Comparison of ENCODE assay signal across 14 cellular contexts in genomic region chr20:36851490-36851889, GRCh38. TPM values are rescaled to one million over a fixed set of nuclear protein-coding genes. Genes with fewer than 3 reads are reported as not detected.
DNase-seq lines count a peak whose midpoint lies in the region; ATAC-seq, FAIRE-seq and TF ChIP-seq lines count a peak whose summit lies in the region.
"Had no signal": no experiment of that assay in that cellular context is flagged by ENCODE, and none has a peak within 500 bp of the region (broad histone marks: within the 10 kb centered on the region; RNA-seq: fewer than 3 reads in every experiment).

No MANE protein-coding gene starts in this region.

- H3K4me2 ChIP-seq in A549 (no peak overlapping the region), OCI-LY7 (ENCODE audit: low read length) (0 out of 2 replicates have a peak overlapping the region, but pooled peaks have one; percentile 35)

- no peaks in the 10 kb centered on the region for H3K27me3 ChIP-seq in gastroesophageal sphincter
- H3K27me3 ChIP-seq in HAP-1 (ENCODE audit: low read depth), result no peaks in the 10 kb centered on the region
- H3K27me3 ChIP-seq: brain microvascular endothelial cell had no signal

- H3K9me2 ChIP-seq in OCI-LY7 (ENCODE audit: insufficient read depth, low read length), result no peaks in the 10 kb centered on the region

- CTCF ChIA-PET in A549 (lab: Yijun Ruan, JAX), result interaction anchor here (1.0 to 1.4 kb wide), 3 partner anchors 15 to 35 kb away, joined by 3 to 6 read pairs (median 5); no protein-coding TSS in a partner anchor
- CTCF ChIA-PET in OCI-LY7 (lab: Charles Lee; ENCODE audit: unreplicated experiment), result no interaction called here

- DNase-seq in A549 (ENCODE audit: low read depth in 1 of 2, low spot score in 1 of 2) (no peak), OCI-LY7 (ENCODE audit: low spot score) (no peak), HAP-1 (ENCODE audit: low spot score in 2 of 2) (no peak), OCI-M1 (lab: John Stamatoyannopoulos, UW) (no peak)
- DNase-seq in activated CD8-positive, alpha-beta memory T cell treated with anti-CD3 and anti-CD28 coated beads, Interleukin-2, amount 50 U/mL, for 4 hours, result no peak
- DNase-seq: activated T-cell treated with anti-CD3 and anti-CD28 coated beads, Interleukin-2, amount 50 U/mL, for 24 hours; brain microvascular endothelial cell; NCI-H2171 had no signal

- POLR2A ChIA-PET in A549 (lab: Yijun Ruan, JAX) (no interaction called here), OCI-LY7 (lab: Charles Lee) (interaction anchor here (1.4 kb wide), 1 partner anchor 13 kb away, joined by 4 read pairs; no protein-coding TSS in a partner anchor)

- ATAC-seq in A549, result no peak
- no peak for ATAC-seq in gastroesophageal sphincter
- ATAC-seq in HG03095 (IDR thresholded peaks at IDR 0.05; ENCODE audit: unreplicated experiment), result no peak

- 99% methylated on average over 2 of the region's 2 CpGs for WGBS in A549 (ENCODE audit: missing lambda C conversion rate)
- 37 to 62% methylated on average over 2 of the region's 2 CpGs for WGBS in gastroesophageal sphincter (ENCODE audit: low coverage in 1 of 2), 2 donors

- H2AFZ ChIP-seq in OCI-LY7 (ENCODE audit: low read length), result peak overlapping the region; percentile 40; the same call in 1 of the 2 replicates

- TF ChIP-seq RAD21 in A549 (conservative IDR thresholded peaks at IDR 0.05 in 1 of 2, IDR thresholded peaks at IDR 0.05 in 1 of 2), result no peak

- no peak overlapping the region for H3K4me3 ChIP-seq in A549
- no peak overlapping the region for H3K4me3 ChIP-seq in OCI-LY7 (ENCODE audit: low read depth, low read length, poor library complexity, severe bottlenecking)
- H3K4me3 ChIP-seq in gastroesophageal sphincter, result peak overlapping the region in 1 of 2 donors; percentile 31
- H3K4me3 ChIP-seq in skin epidermis, result no peak overlapping the region
- H3K4me3 ChIP-seq in HAP-1, result no peak overlapping the region

- H3K4me1 ChIP-seq in A549, result peaks cover 50% of the 10 kb centered on the region
- H3K4me1 ChIP-seq in OCI-LY7 (ENCODE audit: insufficient read depth, low read length, poor library complexity, severe bottlenecking), result peaks cover 52% of the 10 kb centered on the region
- H3K4me1 ChIP-seq in gastroesophageal sphincter, result peaks cover 23 to 91% (median 56%) of the 10 kb centered on the region in 3 donors
- H3K4me1 ChIP-seq in HAP-1, result peaks cover 10% of the 10 kb centered on the region

- no peak for FAIRE-seq in A549 (lab: Jason Lieb, UNC)
- FAIRE-seq: endothelial cell of umbilical vein had no signal

- TF ChIP-seq CTCF in A549 (IDR thresholded peaks at IDR 0.05) (no peak), OCI-LY7 (conservative IDR thresholded peaks at IDR 0.05; ENCODE audit: low read length) (no peak), gastroesophageal sphincter (IDR thresholded peaks at IDR 0.05) (no peak)

- TF ChIP-seq EP300 in A549 (IDR thresholded peaks at IDR 0.05) (no peak), gastroesophageal sphincter (IDR thresholded peaks at IDR 0.05) (no peak)

- H3K79me2 ChIP-seq in OCI-LY7 (ENCODE audit: insufficient read depth, low read depth, low read length), result no peaks in the 10 kb centered on the region

- no TSS peak for BruUV-seq in OCI-LY7 (replicated peaks; lab: Mats Ljungman, UMichigan)

- H3K36me3 ChIP-seq in OCI-LY7 (ENCODE audit: insufficient read depth, low read length), result peaks cover 7% of the 10 kb centered on the region
- no peaks in the 10 kb centered on the region for H3K36me3 ChIP-seq in gastroesophageal sphincter
- no peaks in the 10 kb centered on the region; the same call in 1 of the 2 replicates for H3K36me3 ChIP-seq in HAP-1 (replicated peaks)
- H3K36me3 ChIP-seq: brain microvascular endothelial cell had no signal

- in situ Hi-C loops in HAP-1 (cut with MboI; ENCODE audit: low sequenced_read_pairs), result no loop called here

- TF ChIP-seq POLR2A in A549 (IDR thresholded peaks at IDR 0.05; ENCODE audit: low read length) (no peak), gastroesophageal sphincter (IDR thresholded peaks at IDR 0.05) (no peak)

- H4K20me1 ChIP-seq in OCI-LY7 (ENCODE audit: insufficient read depth, low read length), result no peaks in the 10 kb centered on the region

- H3K9me3 ChIP-seq in A549, result peaks cover 6% of the 10 kb centered on the region; the same call in 1 of the 3 replicates
- H3K9me3 ChIP-seq in OCI-LY7 (ENCODE audit: low read length), result peaks cover 6% of the 10 kb centered on the region
- no peaks in the 10 kb centered on the region for H3K9me3 ChIP-seq in gastroesophageal sphincter
- peaks cover 4% of the 10 kb centered on the region; the same call in 1 of the 2 replicates for H3K9me3 ChIP-seq in HAP-1

- H3K27ac ChIP-seq in A549 (no peak overlapping the region), OCI-LY7 (ENCODE audit: low read depth, low read length, poor library complexity, severe bottlenecking) (peak overlapping the region; percentile 19), gastroesophageal sphincter (peak overlapping the region; percentile 68 to 96 (median 90)), skin epidermis (peak overlapping the region in 12 of 21 experiments; percentile 31 to 88 (median 71))
- H3K27ac ChIP-seq: brain microvascular endothelial cell had no signal

- intact Hi-C loops in OCI-LY7 (cut with micrococcal nuclease; ENCODE audit: unreplicated experiment), result no loop called here

TF ChIP-seq in A549, 52 proteins besides CTCF, POLR2A, EP300 and RAD21:
- TF ChIP-seq RCOR1 (IDR thresholded peaks at IDR 0.05; ENCODE audit: low read depth, low read length), result no peak
- TF ChIP-seq MAFK (IDR thresholded peaks at IDR 0.05; ENCODE audit: partially characterized antibody), result peak; percentile 72
- peak; percentile 56 for TF ChIP-seq ZFP36 (IDR thresholded peaks at IDR 0.05; ENCODE audit: borderline replicate concordance, partially characterized antibody)

RNA-seq across cellular contexts. Expression of gene TLDC2, which starts 24.4 kb away (rescaled TPM):
- polyA plus RNA-seq in A549 (2011; rRNA removed) (0.09 and 0.17 TPM in 2 replicates), A549 (2017; fragmentation: RNase III; extraction: RNeasy Plus Mini Kit Qiagen cat#74134 plus additional on column Dnase treatment) (0.04 TPM in 1 of 3 replicates, not detected in the others)
- polyA plus RNA-seq in A549 (2012; cell fraction: cytosol; rRNA removed), result not detected in 2 replicates
- polyA plus RNA-seq in A549 (2012; cell fraction: nucleus; rRNA removed), result not detected in 2 replicates
- 0.50 TPM in 1 of 2 replicates, not detected in the other for polyA minus RNA-seq in A549 (2011; rRNA and poly(A)+ RNA removed)
- 0.18 TPM in 1 of 2 replicates, not detected in the other for total RNA-seq in OCI-LY7 (2014; rRNA removed; shearing (Covaris generic))
- total RNA-seq in OCI-LY7 (2022) (not detected in 2 replicates), gastroesophageal sphincter (1 to 10 TPM in 1 of 4 donors, under 1 TPM in 2, not detected in 1; 0.27 to 3.7 (median 0.27) TPM)
- total RNA-seq: endothelial cell of umbilical vein, lung microvascular endothelial cell, MCF 10A had no signal
- polyA plus RNA-seq: endothelial cell of umbilical vein had no signal

Comparison
In these comparisons a context has a peak if more than half of its experiments do, and no peak if none do; other contexts are left out.
1. H3K27ac ChIP-seq: peak in OCI-LY7 (single experiment), gastroesophageal sphincter (4 of 4) and skin epidermis (12 of 21); none in A549 (0 of 2).